27 cellular contexts compared by ENCODE assay signal in genomic region chr18:22238681-22239080, GRCh38.
"Had no signal": no experiment of that assay in that cellular context is flagged by ENCODE, and none has a peak within 500 bp of the region (broad histone marks: within the 10 kb centered on the region; RNA-seq: fewer than 3 reads in every experiment).

No MANE protein-coding gene starts in this region.

- H3K4me3 Mint-ChIP-seq: activated CD4-positive, alpha-beta memory T cell treated with anti-CD3 and anti-CD28 coated beads for 36 hours; activated CD4-positive, alpha-beta T cell treated with anti-CD3 and anti-CD28 coated beads for 36 hours; activated CD4-positive, alpha-beta T cell treated with anti-CD3 and anti-CD28 coated beads, Interleukin-2, amount 10 ng/mL, durations not matched to agents 24 days and 14 days; activated CD8-positive, alpha-beta memory T cell treated with anti-CD3 and anti-CD28 coated beads, Interleukin-2, amount 10 ng/mL, durations not matched to agents 7 days and 5 days; activated CD8-positive, alpha-beta T cell treated with anti-CD3 and anti-CD28 coated beads, Interleukin-2, amount 10 ng/mL, durations not matched to agents 7 days and 5 days; activated naive CD4-positive, alpha-beta T cell treated with anti-CD3 and anti-CD28 coated beads for 36 hours; activated naive CD4-positive, alpha-beta T cell treated with anti-CD3 and anti-CD28 coated beads, Interleukin-2, amount 50 U/mL, for 24 hours; activated naive CD8-positive, alpha-beta T cell treated with anti-CD3 and anti-CD28 coated beads for 36 hours; activated naive CD8-positive, alpha-beta T cell treated with anti-CD3 and anti-CD28 coated beads, Interleukin-2, amount 50 U/mL, for 24 hours; activated T-helper 1 cell treated with anti-CD3 and anti-CD28 coated beads, Interleukin-12 subunit alpha, Interleukin-12 subunit beta, Interleukin-2, Interleukin-4 antibody, amounts not matched to agents 30 ng/mL and 10 ng/mL and 1 ng/mL, durations not matched to agents 14 hours and 24 hours and 36 hours; endodermal cell had no signal

- H3K27ac Mint-ChIP-seq: activated CD4-positive, alpha-beta memory T cell treated with anti-CD3 and anti-CD28 coated beads for 36 hours; activated CD4-positive, alpha-beta T cell treated with anti-CD3 and anti-CD28 coated beads for 36 hours; activated CD4-positive, alpha-beta T cell treated with anti-CD3 and anti-CD28 coated beads, Interleukin-2, amount 10 ng/mL, durations not matched to agents 24 days and 14 days; activated CD8-positive, alpha-beta memory T cell treated with anti-CD3 and anti-CD28 coated beads, Interleukin-2, amount 10 ng/mL, durations not matched to agents 7 days and 5 days; activated CD8-positive, alpha-beta T cell treated with anti-CD3 and anti-CD28 coated beads, Interleukin-2, amount 10 ng/mL, durations not matched to agents 7 days and 5 days; activated naive CD4-positive, alpha-beta T cell treated with anti-CD3 and anti-CD28 coated beads for 36 hours; activated naive CD8-positive, alpha-beta T cell treated with anti-CD3 and anti-CD28 coated beads for 36 hours; activated naive CD8-positive, alpha-beta T cell treated with anti-CD3 and anti-CD28 coated beads, Interleukin-2, amount 50 U/mL, for 24 hours; activated T-helper 1 cell treated with anti-CD3 and anti-CD28 coated beads, Interleukin-12 subunit alpha, Interleukin-12 subunit beta, Interleukin-2, Interleukin-4 antibody, amounts not matched to agents 30 ng/mL and 10 ng/mL and 1 ng/mL, durations not matched to agents 14 hours and 24 hours and 36 hours; activated T-helper 2 cell treated with anti-CD3 and anti-CD28 coated beads, Interferon-gamma antibody, Interleukin-2, Interleukin-4, amounts not matched to agents 10 μg/mL and 5 μg/mL and 100 μg/mL, durations not matched to agents 14 hours and 24 hours and 36 hours; endodermal cell had no signal

- H3K36me3 Mint-ChIP-seq: activated CD4-positive, alpha-beta memory T cell treated with anti-CD3 and anti-CD28 coated beads for 36 hours; activated CD8-positive, alpha-beta memory T cell treated with anti-CD3 and anti-CD28 coated beads, Interleukin-2, amount 10 ng/mL, durations not matched to agents 7 days and 5 days; activated naive CD4-positive, alpha-beta T cell treated with anti-CD3 and anti-CD28 coated beads, Interleukin-2, amount 50 U/mL, for 24 hours; activated naive CD8-positive, alpha-beta T cell treated with anti-CD3 and anti-CD28 coated beads for 36 hours had no signal

- H3K27me3 Mint-ChIP-seq: activated CD4-positive, alpha-beta memory T cell treated with anti-CD3 and anti-CD28 coated beads for 36 hours; activated CD4-positive, alpha-beta T cell treated with anti-CD3 and anti-CD28 coated beads for 36 hours; activated CD4-positive, alpha-beta T cell treated with anti-CD3 and anti-CD28 coated beads, Interleukin-2, amount 10 ng/mL, durations not matched to agents 24 days and 14 days; activated CD8-positive, alpha-beta memory T cell treated with anti-CD3 and anti-CD28 coated beads, Interleukin-2, amount 10 ng/mL, durations not matched to agents 7 days and 5 days; activated naive CD4-positive, alpha-beta T cell treated with anti-CD3 and anti-CD28 coated beads, Interleukin-2, amount 50 U/mL, for 24 hours; activated naive CD8-positive, alpha-beta T cell treated with anti-CD3 and anti-CD28 coated beads for 36 hours; activated naive CD8-positive, alpha-beta T cell treated with anti-CD3 and anti-CD28 coated beads, Interleukin-2, amount 50 U/mL, for 24 hours had no signal

- ATAC-seq: activated CD4-positive, alpha-beta T cell treated with anti-CD3 and anti-CD28 coated beads for 36 hours; activated CD8-positive, alpha-beta memory T cell treated with anti-CD3 and anti-CD28 coated beads, Interleukin-2, amount 10 ng/mL, durations not matched to agents 7 days and 5 days; activated CD8-positive, alpha-beta T cell treated with anti-CD3 and anti-CD28 coated beads, Interleukin-2, amount 10 ng/mL, durations not matched to agents 7 days and 5 days; activated naive CD8-positive, alpha-beta T cell treated with anti-CD3 and anti-CD28 coated beads, Interleukin-2, amount 50 U/mL, for 24 hours; esophagus mucosa; foreskin keratinocyte; gastrocnemius medialis had no signal

- H3K27me3 ChIP-seq: adrenal gland, brain microvascular endothelial cell, gastrocnemius medialis, heart right ventricle had no signal

- H3K36me3 ChIP-seq: adrenal gland, brain microvascular endothelial cell, gastrocnemius medialis, heart right ventricle had no signal

- DNase-seq: activated CD4-positive, alpha-beta memory T cell treated with anti-CD3 and anti-CD28 coated beads for 36 hours; activated CD4-positive, alpha-beta T cell treated with anti-CD3 and anti-CD28 coated beads for 36 hours; activated CD4-positive, alpha-beta T cell treated with anti-CD3 and anti-CD28 coated beads, Interleukin-2, amount 10 ng/mL, durations not matched to agents 24 days and 14 days; activated CD4-positive, CD25-positive, alpha-beta regulatory T cell; activated CD4-positive, CD25-positive, alpha-beta regulatory T cell treated with anti-CD3 and anti-CD28 coated beads, Interleukin-2, amount 50 U/mL, for 72 hours; activated CD8-positive, alpha-beta memory T cell treated with anti-CD3 and anti-CD28 coated beads, Interleukin-2, amount 10 ng/mL, durations not matched to agents 7 days and 5 days; activated CD8-positive, alpha-beta T cell treated with anti-CD3 and anti-CD28 coated beads, Interleukin-2, amount 10 ng/mL, durations not matched to agents 7 days and 5 days; activated effector memory CD4-positive, alpha-beta T cell treated with anti-CD3 and anti-CD28 coated beads, Interleukin-2, amount 50 U/mL, for 16 hours; activated naive CD4-positive, alpha-beta T cell treated with anti-CD3 and anti-CD28 coated beads for 36 hours; activated naive CD8-positive, alpha-beta T cell treated with anti-CD3 and anti-CD28 coated beads for 36 hours; activated naive CD8-positive, alpha-beta T cell treated with anti-CD3 and anti-CD28 coated beads, Interleukin-2, amount 50 U/mL, for 24 hours; activated T-cell treated with anti-CD3 and anti-CD28 coated beads, Interleukin-2, amount 50 U/mL, for 1 hour; activated T-cell treated with anti-CD3 and anti-CD28 coated beads, Interleukin-2, amount 50 U/mL, for 48 hours; adrenal gland; amygdala; aorta; brain microvascular endothelial cell; effector CD8-positive, alpha-beta T cell; endodermal cell; foreskin keratinocyte; gastrocnemius medialis; glutamatergic neuron; heart right ventricle had no signal

- H3K4me1 ChIP-seq: adrenal gland, foreskin keratinocyte, gastrocnemius medialis, heart right ventricle had no signal

- H3K9me3 Mint-ChIP-seq: activated CD4-positive, alpha-beta memory T cell treated with anti-CD3 and anti-CD28 coated beads for 36 hours; activated naive CD8-positive, alpha-beta T cell treated with anti-CD3 and anti-CD28 coated beads for 36 hours; activated naive CD8-positive, alpha-beta T cell treated with anti-CD3 and anti-CD28 coated beads, Interleukin-2, amount 50 U/mL, for 24 hours; endodermal cell had no signal

- H3K4me3 ChIP-seq: adrenal gland, gastrocnemius medialis, heart right ventricle had no signal

- H3K4me1 Mint-ChIP-seq: activated CD4-positive, alpha-beta T cell treated with anti-CD3 and anti-CD28 coated beads for 36 hours; activated CD4-positive, alpha-beta T cell treated with anti-CD3 and anti-CD28 coated beads, Interleukin-2, amount 10 ng/mL, durations not matched to agents 24 days and 14 days; activated naive CD4-positive, alpha-beta T cell treated with anti-CD3 and anti-CD28 coated beads, Interleukin-2, amount 50 U/mL, for 24 hours; activated naive CD8-positive, alpha-beta T cell treated with anti-CD3 and anti-CD28 coated beads for 36 hours had no signal

- H3K9me3 ChIP-seq: adrenal gland, gastrocnemius medialis, heart right ventricle had no signal
